ENCODE assay signal across 8 cellular contexts in genomic region chr3:193805448-193805847, GRCh38.
DNase-seq lines count a peak whose midpoint lies in the region; ATAC-seq and TF ChIP-seq lines count a peak whose summit lies in the region.

No MANE protein-coding gene starts in this region.

- peaks cover 5% of the 10 kb centered on the region for H3K36me3 Mint-ChIP-seq in MCF 10A (ENCODE audit: insufficient read depth, unreplicated experiment)
- H3K36me3 Mint-ChIP-seq in activated T-cell treated with anti-CD3 and anti-CD28 coated beads, Interleukin-2, amount 50 U/mL, for 72 hours (ENCODE audit: insufficient read depth in 2 of 2): no peaks in the 10 kb centered on the region

- no TSS peak for BruUV-seq in MCF 10A (replicated peaks; lab: Mats Ljungman, UMichigan)

- no peak overlapping the region for H3K9ac ChIP-seq in neuronal stem cell (ENCODE audit: low read depth, low read length, poor library complexity)

- H3K4me1 Mint-ChIP-seq in MCF 10A (ENCODE audit: insufficient read depth, unreplicated experiment): peaks cover 19% of the 10 kb centered on the region
- H3K4me1 Mint-ChIP-seq in activated T-cell treated with anti-CD3 and anti-CD28 coated beads, Interleukin-2, amount 50 U/mL, for 72 hours (ENCODE audit: low read depth): no peaks in the 10 kb centered on the region

- H2AFZ ChIP-seq in neuronal stem cell (ENCODE audit: low read length): no peak overlapping the region

- DNase-seq in EH (ENCODE audit: low read depth): peak; percentile 47
- DNase-seq in NCI-H2171 treated with DMSO at 0.1 percent for 48 hours (lab: John Stamatoyannopoulos, UW): peak; percentile 91
- peak; percentile 100 for DNase-seq in MCF 10A (ENCODE audit: unreplicated experiment)
- no peak for DNase-seq in neuronal stem cell (ENCODE audit: low spot score)
- no peak for DNase-seq in stimulated activated naive CD4-positive, alpha-beta T cell treated with Interleukin-2 at 50 U/mL for 16 hours (lab: John Stamatoyannopoulos, UW)
- DNase-seq in GM13977 (ENCODE audit: low spot score): no peak
- DNase-seq in activated T-cell treated with anti-CD3 and anti-CD28 coated beads, Interleukin-2, amount 50 U/mL, for 72 hours: no peak

- no peak overlapping the region for H3K23ac ChIP-seq in neuronal stem cell (ENCODE audit: low read depth, low read length, poor library complexity)

- H2AK5ac ChIP-seq in neuronal stem cell (ENCODE audit: low read depth, low read length): peak overlapping the region; percentile 16

- no peaks in the 10 kb centered on the region for H3K27me3 ChIP-seq in neuronal stem cell (ENCODE audit: control insufficient read depth in 3 of 3, insufficient read depth in 3 of 3, low read depth in 1 of 3, low read length in 3 of 3)

- no peak overlapping the region for H3K27ac Mint-ChIP-seq in MCF 10A (ENCODE audit: low read depth, unreplicated experiment)
- no peak overlapping the region for H3K27ac Mint-ChIP-seq in activated T-cell treated with anti-CD3 and anti-CD28 coated beads, Interleukin-2, amount 50 U/mL, for 72 hours

- in situ Hi-C loops in GM13977 (cut with MboI; ENCODE audit: low pct_unique_long_range_greater_than_20kb, low sequenced_read_pairs, unreplicated experiment): no loop called here

- H3K27ac ChIP-seq in neuronal stem cell (replicated peaks; ENCODE audit: low read length): no peak overlapping the region

- H3K36me3 ChIP-seq in neuronal stem cell (replicated peaks in 1 of 2; ENCODE audit: control insufficient read depth in 2 of 2, insufficient read depth in 2 of 2, low read length in 2 of 2): no peaks in the 10 kb centered on the region

- H3K4me2 ChIP-seq in neuronal stem cell (ENCODE audit: insufficient read depth, low read length, poor library complexity, severe bottlenecking): no peak overlapping the region

- no peak overlapping the region for H4K91ac ChIP-seq in neuronal stem cell (ENCODE audit: low read depth, low read length, poor library complexity)

- no peak overlapping the region for H2BK12ac ChIP-seq in neuronal stem cell (ENCODE audit: low read length)

- intact Hi-C loops in MCF 10A (cut with micrococcal nuclease): no loop called here

- H3K9me3 ChIP-seq in neuronal stem cell (replicated peaks in 1 of 2; ENCODE audit: control insufficient read depth in 2 of 2, insufficient read depth in 1 of 2, low read depth in 1 of 2, low read length in 2 of 2): no peaks in the 10 kb centered on the region

- ATAC-seq in HG03460 (IDR thresholded peaks at IDR 0.05; ENCODE audit: unreplicated experiment): no peak
- no peak for ATAC-seq in activated T-cell treated with anti-CD3 and anti-CD28 coated beads, Interleukin-2, amount 50 U/mL, for 72 hours (replicated peaks in 1 of 2)

- no peak overlapping the region for H4K8ac ChIP-seq in neuronal stem cell (ENCODE audit: low read depth, low read length)

- TF ChIP-seq CTCF in MCF 10A (IDR thresholded peaks at IDR 0.05; ENCODE audit: unreplicated experiment): no peak
- no peak for TF ChIP-seq CTCF in GM13977 (IDR thresholded peaks at IDR 0.05; ENCODE audit: extremely low read depth, insufficient read depth, missing control alignments)

- peak overlapping the region; percentile 1 for H3K18ac ChIP-seq in neuronal stem cell (ENCODE audit: low read length)

- no CpG with 5 or more reads among the region's 8 CpGs for WGBS in neuronal stem cell (ENCODE audit: extremely low coverage in 2 of 2, insufficient read length in 2 of 2, insufficient replicate concordance in 1 of 2), 2 donors

- no peaks in the 10 kb centered on the region for H3K79me1 ChIP-seq in neuronal stem cell (ENCODE audit: low read depth, low read length)

- POLR2A ChIA-PET in MCF 10A (lab: Yijun Ruan, JAX): interaction anchor here (0.9 to 6.1 kb wide), 8 partner anchors 25 to 510 kb away, joined by 4 to 39 read pairs (median 4); partner anchors contain the start of gene HES1

- no peak overlapping the region for H3K4ac ChIP-seq in neuronal stem cell (ENCODE audit: low read length)

- no peak overlapping the region for H3K14ac ChIP-seq in neuronal stem cell (ENCODE audit: low read length)

- H3K4me3 ChIP-seq in neuronal stem cell (ENCODE audit: low read length in 2 of 2): no peak overlapping the region

- H3K4me3 Mint-ChIP-seq in MCF 10A (ENCODE audit: unreplicated experiment): no peak overlapping the region
- no peak overlapping the region for H3K4me3 Mint-ChIP-seq in activated T-cell treated with anti-CD3 and anti-CD28 coated beads, Interleukin-2, amount 50 U/mL, for 72 hours

- CTCF ChIA-PET in MCF 10A (lab: Yijun Ruan, JAX): interaction anchor here (1.7 kb wide), 1 partner anchor 510 kb away, joined by 4 read pairs; no protein-coding TSS in a partner anchor

- H3K4me1 ChIP-seq in neuronal stem cell (ENCODE audit: control insufficient read depth in 2 of 2, insufficient read depth in 1 of 2, low read depth in 1 of 2, low read length in 2 of 2): peaks cover 13 to 18% of the 10 kb centered on the region in 2 donors

- no peaks in the 10 kb centered on the region for H3K9me3 Mint-ChIP-seq in MCF 10A (ENCODE audit: unreplicated experiment)
- no peaks in the 10 kb centered on the region for H3K9me3 Mint-ChIP-seq in activated T-cell treated with anti-CD3 and anti-CD28 coated beads, Interleukin-2, amount 50 U/mL, for 72 hours

- no peak overlapping the region for H2BK15ac ChIP-seq in neuronal stem cell (ENCODE audit: low read length)

- no peak overlapping the region for H2BK120ac ChIP-seq in neuronal stem cell (ENCODE audit: low read depth, low read length)

- H3K27me3 Mint-ChIP-seq in MCF 10A (ENCODE audit: insufficient read depth, unreplicated experiment): no peaks in the 10 kb centered on the region
- H3K27me3 Mint-ChIP-seq in activated T-cell treated with anti-CD3 and anti-CD28 coated beads, Interleukin-2, amount 50 U/mL, for 72 hours (ENCODE audit: low read depth): peaks cover 1% of the 10 kb centered on the region

- H2BK5ac ChIP-seq in neuronal stem cell (ENCODE audit: low read length): no peak overlapping the region

Comparison
In these comparisons a context has a peak if more than half of its experiments do, and no peak if none do; other contexts are left out.
1. DNase-seq: peak in EH (single experiment), NCI-H2171 treated with DMSO at 0.1 percent for 48 hours (single experiment) and MCF 10A (single experiment); none in neuronal stem cell (single experiment), stimulated activated naive CD4-positive, alpha-beta T cell treated with Interleukin-2 at 50 U/mL for 16 hours (single experiment), GM13977 (single experiment) and activated T-cell treated with anti-CD3 and anti-CD28 coated beads, Interleukin-2, amount 50 U/mL, for 72 hours (0 of 2).